1 cellular context compared by ENCODE assay signal in the genomic region with DNA sequence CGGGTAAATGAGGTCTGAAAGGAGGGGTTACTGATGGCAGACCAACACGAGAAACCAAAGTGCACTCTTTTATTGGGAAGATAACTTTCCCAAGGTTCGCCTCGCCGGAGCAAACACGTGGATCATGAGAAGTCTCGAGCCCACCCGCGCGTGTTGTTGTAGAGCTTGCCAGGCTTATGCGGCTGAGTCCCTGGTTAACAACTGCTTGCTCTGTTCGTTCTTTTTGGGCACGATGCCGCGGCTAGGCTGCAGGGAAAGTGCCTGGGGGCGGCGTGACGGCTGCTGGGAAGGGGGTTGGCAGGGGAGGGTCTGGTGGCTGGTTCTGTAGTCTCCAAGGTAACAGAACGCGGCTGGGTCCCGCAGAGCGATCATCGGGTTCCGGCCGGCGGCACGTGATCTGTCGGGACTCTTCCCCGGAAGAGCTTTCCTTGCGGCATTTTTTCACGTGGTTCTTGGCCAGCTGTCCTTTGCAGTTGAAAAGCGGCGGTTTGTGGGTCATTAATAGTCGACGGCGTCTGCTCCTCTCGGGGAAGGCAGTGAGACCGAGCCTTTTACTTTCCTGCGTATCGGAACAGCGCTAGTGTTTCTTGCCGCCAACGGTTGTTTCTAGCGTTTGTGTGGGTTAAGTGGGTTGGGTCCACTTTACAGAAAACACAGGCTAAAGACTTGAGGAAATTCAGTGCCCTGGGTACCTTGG.
A peak's percentile ranks its signal among the peaks of the same experiment; 100 is the strongest.
TF ChIP-seq lines count a peak whose summit lies in the region.

No MANE protein-coding gene starts in this region.

TF ChIP-seq in GM12878, 131 proteins besides CTCF, POLR2A, EP300 and RAD21 (continued from another document and continues in another):
- TF ChIP-seq, protein P1, sequence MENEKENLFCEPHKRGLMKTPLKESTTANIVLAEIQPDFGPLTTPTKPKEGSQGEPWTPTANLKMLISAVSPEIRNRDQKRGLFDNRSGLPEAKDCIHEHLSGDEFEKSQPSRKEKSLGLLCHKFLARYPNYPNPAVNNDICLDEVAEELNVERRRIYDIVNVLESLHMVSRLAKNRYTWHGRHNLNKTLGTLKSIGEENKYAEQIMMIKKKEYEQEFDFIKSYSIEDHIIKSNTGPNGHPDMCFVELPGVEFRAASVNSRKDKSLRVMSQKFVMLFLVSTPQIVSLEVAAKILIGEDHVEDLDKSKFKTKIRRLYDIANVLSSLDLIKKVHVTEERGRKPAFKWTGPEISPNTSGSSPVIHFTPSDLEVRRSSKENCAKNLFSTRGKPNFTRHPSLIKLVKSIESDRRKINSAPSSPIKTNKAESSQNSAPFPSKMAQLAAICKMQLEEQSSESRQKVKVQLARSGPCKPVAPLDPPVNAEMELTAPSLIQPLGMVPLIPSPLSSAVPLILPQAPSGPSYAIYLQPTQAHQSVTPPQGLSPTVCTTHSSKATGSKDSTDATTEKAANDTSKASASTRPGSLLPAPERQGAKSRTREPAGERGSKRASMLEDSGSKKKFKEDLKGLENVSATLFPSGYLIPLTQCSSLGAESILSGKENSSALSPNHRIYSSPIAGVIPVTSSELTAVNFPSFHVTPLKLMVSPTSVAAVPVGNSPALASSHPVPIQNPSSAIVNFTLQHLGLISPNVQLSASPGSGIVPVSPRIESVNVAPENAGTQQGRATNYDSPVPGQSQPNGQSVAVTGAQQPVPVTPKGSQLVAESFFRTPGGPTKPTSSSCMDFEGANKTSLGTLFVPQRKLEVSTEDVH (IDR thresholded peaks at IDR 0.05; ENCODE audit: low read depth, partially characterized antibody): peak; percentile 43
- TF ChIP-seq ZNF217 (IDR thresholded peaks at IDR 0.05): no peak
- TF ChIP-seq CEBPB (IDR thresholded peaks at IDR 0.05; ENCODE audit: borderline replicate concordance in 1 of 2, low read depth in 2 of 2, low read length in 2 of 2): no peak
- TF ChIP-seq, protein P2, sequence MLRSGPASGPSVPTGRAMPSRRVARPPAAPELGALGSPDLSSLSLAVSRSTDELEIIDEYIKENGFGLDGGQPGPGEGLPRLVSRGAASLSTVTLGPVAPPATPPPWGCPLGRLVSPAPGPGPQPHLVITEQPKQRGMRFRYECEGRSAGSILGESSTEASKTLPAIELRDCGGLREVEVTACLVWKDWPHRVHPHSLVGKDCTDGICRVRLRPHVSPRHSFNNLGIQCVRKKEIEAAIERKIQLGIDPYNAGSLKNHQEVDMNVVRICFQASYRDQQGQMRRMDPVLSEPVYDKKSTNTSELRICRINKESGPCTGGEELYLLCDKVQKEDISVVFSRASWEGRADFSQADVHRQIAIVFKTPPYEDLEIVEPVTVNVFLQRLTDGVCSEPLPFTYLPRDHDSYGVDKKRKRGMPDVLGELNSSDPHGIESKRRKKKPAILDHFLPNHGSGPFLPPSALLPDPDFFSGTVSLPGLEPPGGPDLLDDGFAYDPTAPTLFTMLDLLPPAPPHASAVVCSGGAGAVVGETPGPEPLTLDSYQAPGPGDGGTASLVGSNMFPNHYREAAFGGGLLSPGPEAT (IDR thresholded peaks at IDR 0.05; ENCODE audit: low read depth): peak; percentile 62
- 0 out of 2 replicates have a peak, but pooled peaks have one; percentile 24 for TF ChIP-seq DPF2 (IDR thresholded peaks at IDR 0.05)
- TF ChIP-seq YY1 (IDR thresholded peaks at IDR 0.05; ENCODE audit: low read depth, low read length): 0 out of 2 replicates have a peak, but pooled peaks have one; percentile 13
- TF ChIP-seq, protein P3, sequence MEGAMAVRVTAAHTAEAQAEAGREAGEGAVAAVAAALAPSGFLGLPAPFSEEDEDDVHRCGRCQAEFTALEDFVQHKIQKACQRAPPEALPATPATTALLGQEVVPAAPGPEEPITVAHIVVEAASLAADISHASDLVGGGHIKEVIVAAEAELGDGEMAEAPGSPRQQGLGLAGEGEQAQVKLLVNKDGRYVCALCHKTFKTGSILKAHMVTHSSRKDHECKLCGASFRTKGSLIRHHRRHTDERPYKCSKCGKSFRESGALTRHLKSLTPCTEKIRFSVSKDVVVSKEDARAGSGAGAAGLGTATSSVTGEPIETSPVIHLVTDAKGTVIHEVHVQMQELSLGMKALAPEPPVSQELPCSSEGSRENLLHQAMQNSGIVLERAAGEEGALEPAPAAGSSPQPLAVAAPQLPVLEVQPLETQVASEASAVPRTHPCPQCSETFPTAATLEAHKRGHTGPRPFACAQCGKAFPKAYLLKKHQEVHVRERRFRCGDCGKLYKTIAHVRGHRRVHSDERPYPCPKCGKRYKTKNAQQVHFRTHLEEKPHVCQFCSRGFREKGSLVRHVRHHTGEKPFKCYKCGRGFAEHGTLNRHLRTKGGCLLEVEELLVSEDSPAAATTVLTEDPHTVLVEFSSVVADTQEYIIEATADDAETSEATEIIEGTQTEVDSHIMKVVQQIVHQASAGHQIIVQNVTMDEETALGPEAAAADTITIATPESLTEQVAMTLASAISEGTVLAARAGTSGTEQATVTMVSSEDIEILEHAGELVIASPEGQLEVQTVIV (IDR thresholded peaks at IDR 0.05; ENCODE audit: borderline replicate concordance, partially characterized antibody): peak; percentile 70
- 0 out of 2 replicates have a peak, but pooled peaks have one; percentile 14 for TF ChIP-seq CHD2 (IDR thresholded peaks at IDR 0.05; ENCODE audit: borderline replicate concordance, low read depth, low read length)
- TF ChIP-seq, protein P4, sequence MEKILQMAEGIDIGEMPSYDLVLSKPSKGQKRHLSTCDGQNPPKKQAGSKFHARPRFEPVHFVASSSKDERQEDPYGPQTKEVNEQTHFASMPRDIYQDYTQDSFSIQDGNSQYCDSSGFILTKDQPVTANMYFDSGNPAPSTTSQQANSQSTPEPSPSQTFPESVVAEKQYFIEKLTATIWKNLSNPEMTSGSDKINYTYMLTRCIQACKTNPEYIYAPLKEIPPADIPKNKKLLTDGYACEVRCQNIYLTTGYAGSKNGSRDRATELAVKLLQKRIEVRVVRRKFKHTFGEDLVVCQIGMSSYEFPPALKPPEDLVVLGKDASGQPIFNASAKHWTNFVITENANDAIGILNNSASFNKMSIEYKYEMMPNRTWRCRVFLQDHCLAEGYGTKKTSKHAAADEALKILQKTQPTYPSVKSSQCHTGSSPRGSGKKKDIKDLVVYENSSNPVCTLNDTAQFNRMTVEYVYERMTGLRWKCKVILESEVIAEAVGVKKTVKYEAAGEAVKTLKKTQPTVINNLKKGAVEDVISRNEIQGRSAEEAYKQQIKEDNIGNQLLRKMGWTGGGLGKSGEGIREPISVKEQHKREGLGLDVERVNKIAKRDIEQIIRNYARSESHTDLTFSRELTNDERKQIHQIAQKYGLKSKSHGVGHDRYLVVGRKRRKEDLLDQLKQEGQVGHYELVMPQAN (conservative IDR thresholded peaks at IDR 0.05): peak; percentile 93
- peak; percentile 29 to 45; a peak in 2 of 4 replicates for TF ChIP-seq IKZF2 (IDR thresholded peaks at IDR 0.05)
- peak; percentile 78 for TF ChIP-seq IKZF1 (conservative IDR thresholded peaks at IDR 0.05)
- no peak for TF ChIP-seq POLR2AphosphoS2 (IDR thresholded peaks at IDR 0.05; ENCODE audit: low read depth, low read length)
- peak; percentile 52; the same call in 1 of the 2 replicates for TF ChIP-seq HCFC1 (IDR thresholded peaks at IDR 0.05; ENCODE audit: low read length)
- TF ChIP-seq, protein P5, sequence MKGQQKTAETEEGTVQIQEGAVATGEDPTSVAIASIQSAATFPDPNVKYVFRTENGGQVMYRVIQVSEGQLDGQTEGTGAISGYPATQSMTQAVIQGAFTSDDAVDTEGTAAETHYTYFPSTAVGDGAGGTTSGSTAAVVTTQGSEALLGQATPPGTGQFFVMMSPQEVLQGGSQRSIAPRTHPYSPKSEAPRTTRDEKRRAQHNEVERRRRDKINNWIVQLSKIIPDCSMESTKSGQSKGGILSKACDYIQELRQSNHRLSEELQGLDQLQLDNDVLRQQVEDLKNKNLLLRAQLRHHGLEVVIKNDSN (IDR thresholded peaks at IDR 0.05; ENCODE audit: borderline replicate concordance, extremely low read length, insufficient read depth, low read depth, low read length): peak; percentile 93
- TF ChIP-seq TARDBP (IDR thresholded peaks at IDR 0.05; ENCODE audit: borderline replicate concordance): no peak; the same call in 1 of the 2 replicates
- peak; percentile 74; the same call in 1 of the 2 replicates for TF ChIP-seq CBFB (IDR thresholded peaks at IDR 0.05; ENCODE audit: low read depth)
- peak; percentile 59 for TF ChIP-seq POLR2AphosphoS5 (IDR thresholded peaks at IDR 0.05; ENCODE audit: low read length)
- TF ChIP-seq, protein P6, sequence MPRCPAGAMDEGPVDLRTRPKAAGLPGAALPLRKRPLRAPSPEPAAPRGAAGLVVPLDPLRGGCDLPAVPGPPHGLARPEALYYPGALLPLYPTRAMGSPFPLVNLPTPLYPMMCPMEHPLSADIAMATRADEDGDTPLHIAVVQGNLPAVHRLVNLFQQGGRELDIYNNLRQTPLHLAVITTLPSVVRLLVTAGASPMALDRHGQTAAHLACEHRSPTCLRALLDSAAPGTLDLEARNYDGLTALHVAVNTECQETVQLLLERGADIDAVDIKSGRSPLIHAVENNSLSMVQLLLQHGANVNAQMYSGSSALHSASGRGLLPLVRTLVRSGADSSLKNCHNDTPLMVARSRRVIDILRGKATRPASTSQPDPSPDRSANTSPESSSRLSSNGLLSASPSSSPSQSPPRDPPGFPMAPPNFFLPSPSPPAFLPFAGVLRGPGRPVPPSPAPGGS (IDR thresholded peaks at IDR 0.05; ENCODE audit: borderline replicate concordance, insufficient read depth, low read depth, low read length, poor library complexity, severe bottlenecking): no peak
- TF ChIP-seq, protein P7, sequence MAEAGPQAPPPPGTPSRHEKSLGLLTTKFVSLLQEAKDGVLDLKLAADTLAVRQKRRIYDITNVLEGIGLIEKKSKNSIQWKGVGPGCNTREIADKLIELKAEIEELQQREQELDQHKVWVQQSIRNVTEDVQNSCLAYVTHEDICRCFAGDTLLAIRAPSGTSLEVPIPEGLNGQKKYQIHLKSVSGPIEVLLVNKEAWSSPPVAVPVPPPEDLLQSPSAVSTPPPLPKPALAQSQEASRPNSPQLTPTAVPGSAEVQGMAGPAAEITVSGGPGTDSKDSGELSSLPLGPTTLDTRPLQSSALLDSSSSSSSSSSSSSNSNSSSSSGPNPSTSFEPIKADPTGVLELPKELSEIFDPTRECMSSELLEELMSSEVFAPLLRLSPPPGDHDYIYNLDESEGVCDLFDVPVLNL (IDR thresholded peaks at IDR 0.05; ENCODE audit: low read depth, low read length): peak; percentile 58; the same call in 1 of the 2 replicates
- no peak for TF ChIP-seq JUNB (IDR thresholded peaks at IDR 0.05)
- TF ChIP-seq BMI1 (IDR thresholded peaks at IDR 0.05; ENCODE audit: borderline replicate concordance): peak; percentile 55; the same call in 1 of the 2 replicates
- peak; percentile 26; the same call in 1 of the 3 replicates for TF ChIP-seq POU2F2 (IDR thresholded peaks at IDR 0.05; ENCODE audit: borderline replicate concordance, low read depth, low read length)
- 0 out of 2 replicates have a peak, but pooled peaks have one; percentile 71 for TF ChIP-seq TCF3 (IDR thresholded peaks at IDR 0.05; ENCODE audit: borderline replicate concordance, insufficient read depth, low read depth, low read length)
- no peak for TF ChIP-seq KDM1A (IDR thresholded peaks at IDR 0.05; ENCODE audit: borderline replicate concordance)
- TF ChIP-seq, protein P8, sequence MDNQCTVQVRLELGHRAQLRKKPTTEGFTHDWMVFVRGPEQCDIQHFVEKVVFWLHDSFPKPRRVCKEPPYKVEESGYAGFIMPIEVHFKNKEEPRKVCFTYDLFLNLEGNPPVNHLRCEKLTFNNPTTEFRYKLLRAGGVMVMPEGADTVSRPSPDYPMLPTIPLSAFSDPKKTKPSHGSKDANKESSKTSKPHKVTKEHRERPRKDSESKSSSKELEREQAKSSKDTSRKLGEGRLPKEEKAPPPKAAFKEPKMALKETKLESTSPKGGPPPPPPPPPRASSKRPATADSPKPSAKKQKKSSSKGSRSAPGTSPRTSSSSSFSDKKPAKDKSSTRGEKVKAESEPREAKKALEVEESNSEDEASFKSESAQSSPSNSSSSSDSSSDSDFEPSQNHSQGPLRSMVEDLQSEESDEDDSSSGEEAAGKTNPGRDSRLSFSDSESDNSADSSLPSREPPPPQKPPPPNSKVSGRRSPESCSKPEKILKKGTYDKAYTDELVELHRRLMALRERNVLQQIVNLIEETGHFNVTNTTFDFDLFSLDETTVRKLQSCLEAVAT (IDR thresholded peaks at IDR 0.05): 0 out of 2 replicates have a peak, but pooled peaks have one; percentile 51
- peak; percentile 36 for TF ChIP-seq BACH1 (IDR thresholded peaks at IDR 0.05; ENCODE audit: borderline replicate concordance)
- TF ChIP-seq RAD51 (IDR thresholded peaks at IDR 0.05): peak; percentile 98
- peak; percentile 40 for TF ChIP-seq RELA (IDR thresholded peaks at IDR 0.05; ENCODE audit: borderline replicate concordance, partially characterized antibody)
- TF ChIP-seq, protein P9, sequence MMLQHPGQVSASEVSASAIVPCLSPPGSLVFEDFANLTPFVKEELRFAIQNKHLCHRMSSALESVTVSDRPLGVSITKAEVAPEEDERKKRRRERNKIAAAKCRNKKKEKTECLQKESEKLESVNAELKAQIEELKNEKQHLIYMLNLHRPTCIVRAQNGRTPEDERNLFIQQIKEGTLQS (IDR thresholded peaks at IDR 0.05; ENCODE audit: borderline replicate concordance, extremely low read depth, low read depth, low read length): peak; percentile 85; the same call in 1 of the 2 replicates
- peak; percentile 43; the same call in 1 of the 2 replicates for TF ChIP-seq GATAD2B (conservative IDR thresholded peaks at IDR 0.05; ENCODE audit: low read depth)
- peak; percentile 96 for TF ChIP-seq MXI1 (IDR thresholded peaks at IDR 0.05; ENCODE audit: low read depth, low read length)
- TF ChIP-seq, protein P10, sequence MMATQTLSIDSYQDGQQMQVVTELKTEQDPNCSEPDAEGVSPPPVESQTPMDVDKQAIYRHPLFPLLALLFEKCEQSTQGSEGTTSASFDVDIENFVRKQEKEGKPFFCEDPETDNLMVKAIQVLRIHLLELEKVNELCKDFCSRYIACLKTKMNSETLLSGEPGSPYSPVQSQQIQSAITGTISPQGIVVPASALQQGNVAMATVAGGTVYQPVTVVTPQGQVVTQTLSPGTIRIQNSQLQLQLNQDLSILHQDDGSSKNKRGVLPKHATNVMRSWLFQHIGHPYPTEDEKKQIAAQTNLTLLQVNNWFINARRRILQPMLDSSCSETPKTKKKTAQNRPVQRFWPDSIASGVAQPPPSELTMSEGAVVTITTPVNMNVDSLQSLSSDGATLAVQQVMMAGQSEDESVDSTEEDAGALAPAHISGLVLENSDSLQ (IDR thresholded peaks at IDR 0.05): peak; percentile 33; the same call in 1 of the 2 replicates
